In genomic region chr4:144356941-144357381, GRCh38 we compare ENCODE assay signal across 17 cellular contexts.
DNase-seq lines count a peak whose midpoint lies in the region; ATAC-seq and TF ChIP-seq lines count a peak whose summit lies in the region.
"Had no signal": no experiment of that assay in that cellular context is flagged by ENCODE, and none has a peak within 500 bp of the region (broad histone marks: within the 10 kb centered on the region; RNA-seq: fewer than 3 reads in every experiment).

No MANE protein-coding gene starts in this region.

- H3F3A ChIP-seq in SK-N-SH (replicated peaks; ENCODE audit: insufficient read depth), result peaks cover 11% of the 10 kb centered on the region

- no peaks in the 10 kb centered on the region for H3K79me1 ChIP-seq in mesendoderm (ENCODE audit: low read length)

- peak overlapping the region in 1 of 2 experiments; percentile 5; a peak in 1 of 4 replicates for H3K4me3 ChIP-seq in SK-N-SH (ENCODE audit: low read depth in 2 of 2, low read length in 1 of 2)
- no peak overlapping the region for H3K4me3 ChIP-seq in mesendoderm (ENCODE audit: low read length)
- H3K4me3 ChIP-seq: lower lobe of right lung, tibial artery had no signal

- H3K27ac ChIP-seq in SK-N-SH (ENCODE audit: low read depth in 2 of 2, low read length in 1 of 2) (peak overlapping the region in 1 of 2 experiments; percentile 63; a peak in 1 of 4 replicates), mesendoderm (ENCODE audit: low read depth, low read length) (peak overlapping the region; percentile 46)
- H3K27ac ChIP-seq: 22Rv1, lower lobe of right lung, tibial artery had no signal

- H3K4me3 Mint-ChIP-seq in type B pancreatic cell, result peak overlapping the region; percentile 66
- H3K4me3 Mint-ChIP-seq: T-helper 1 cell treated with Interleukin-12 subunit alpha and Interleukin-12 subunit beta and Interleukin-4 antibody, amounts not matched to agents 30 μg/mL and 1 μg/mL, for 36 hours had no signal

- no peak overlapping the region for H4K5ac ChIP-seq in mesendoderm (ENCODE audit: low read length)

- H2BK15ac ChIP-seq in mesendoderm (replicated peaks; ENCODE audit: low read depth), result no peak overlapping the region

- H3K27me3 ChIP-seq in SK-N-SH (ENCODE audit: insufficient read depth), result no peaks in the 10 kb centered on the region
- H3K27me3 ChIP-seq in mesendoderm (ENCODE audit: insufficient read depth, low read length, poor library complexity), result no peaks in the 10 kb centered on the region

- POLR2A ChIA-PET in SK-N-SH (lab: Yijun Ruan, JAX), result no interaction called here

- no peak overlapping the region for H3K23ac ChIP-seq in mesendoderm (ENCODE audit: low read length)

- 12% methylated on average over 9 of the region's 9 CpGs for WGBS in SK-N-SH (ENCODE audit: low lambda C conversion rate)
- no CpG with 5 or more reads among the region's 9 CpGs for WGBS in mesendoderm (ENCODE audit: extremely low coverage, insufficient coverage, low lambda C conversion rate)

- H3K9ac ChIP-seq in SK-N-SH (no peak overlapping the region), mesendoderm (ENCODE audit: low read length) (no peak overlapping the region)

- no peak for TF ChIP-seq EP300 in SK-N-SH (IDR thresholded peaks at IDR 0.05; ENCODE audit: borderline replicate concordance in 1 of 2, low read depth in 1 of 2, low read length in 1 of 2)

- no peaks in the 10 kb centered on the region for H3K79me2 ChIP-seq in SK-N-SH (ENCODE audit: insufficient read depth)
- no peaks in the 10 kb centered on the region for H3K79me2 ChIP-seq in mesendoderm (ENCODE audit: control insufficient read depth, insufficient read depth, low read length)

- no peak overlapping the region for H2AFZ ChIP-seq in SK-N-SH (ENCODE audit: low read depth)

- H3K27me3 Mint-ChIP-seq in type B pancreatic cell, result peaks cover 33% of the 10 kb centered on the region

- no peak overlapping the region for H2AK5ac ChIP-seq in mesendoderm (ENCODE audit: low read length)

- TF ChIP-seq CTCF in SK-N-SH (IDR thresholded peaks at IDR 0.05) (no peak), type B pancreatic cell (conservative IDR thresholded peaks at IDR 0.05) (no peak)

- H3K9me2 ChIP-seq in SK-N-SH, result no peaks in the 10 kb centered on the region

- DNase-seq in SK-N-SH (no peak), ecto neural progenitor cell (ENCODE audit: low spot score) (peak; percentile 47), mesendoderm (peak; percentile 96), type B pancreatic cell (ENCODE audit: extremely low spot score, unreplicated experiment) (no peak), NCI-H1092 treated with DMSO at 0.1 percent for 48 hours (lab: John Stamatoyannopoulos, UW) (no peak), SIG-M5 (lab: John Stamatoyannopoulos, UW) (no peak)
- DNase-seq: DMS79; effector CD8-positive, alpha-beta T cell; lower lobe of right lung; NCI-H2081 treated with DMSO at 0.1 percent for 48 hours; NCI-H774; tibial artery had no signal

- no peaks in the 10 kb centered on the region for H3K9me3 Mint-ChIP-seq in type B pancreatic cell
- H3K9me3 Mint-ChIP-seq: T-helper 1 cell treated with Interleukin-12 subunit alpha and Interleukin-12 subunit beta and Interleukin-4 antibody, amounts not matched to agents 30 μg/mL and 1 μg/mL, for 36 hours had no signal

- H3K36me3 ChIP-seq in SK-N-SH (replicated peaks in 1 of 2; ENCODE audit: control insufficient read depth in 1 of 2, insufficient read depth in 2 of 2, low read length in 1 of 2) (no peaks in the 10 kb centered on the region), mesendoderm (ENCODE audit: control insufficient read depth, insufficient read depth, low read length) (no peaks in the 10 kb centered on the region)
- H3K36me3 ChIP-seq: lower lobe of right lung, tibial artery had no signal

- no peak overlapping the region for H2BK5ac ChIP-seq in mesendoderm (ENCODE audit: low read length)

- H3K9me3 ChIP-seq in SK-N-SH, result no peaks in the 10 kb centered on the region
- H3K9me3 ChIP-seq: lower lobe of right lung, tibial artery had no signal

- no peak; the same call in 2 of the 3 replicates for ATAC-seq in SK-N-SH treated with all-trans-retinoic acid at 6 μM for 48 hours
- no peak for ATAC-seq in HG03378 (IDR thresholded peaks at IDR 0.05; ENCODE audit: unreplicated experiment)
- ATAC-seq: activated CD4-positive, CD25-positive, alpha-beta regulatory T cell treated with anti-CD3 and anti-CD28 coated beads, Interleukin-2, amount 50 U/mL, for 24 hours had no signal

- H3K27ac Mint-ChIP-seq in type B pancreatic cell, result peak overlapping the region; percentile 28
- H3K27ac Mint-ChIP-seq: T-helper 1 cell treated with Interleukin-12 subunit alpha and Interleukin-12 subunit beta and Interleukin-4 antibody, amounts not matched to agents 30 μg/mL and 1 μg/mL, for 36 hours had no signal

- H3K18ac ChIP-seq in mesendoderm (ENCODE audit: low read length), result peak overlapping the region; percentile 51

- CTCF ChIA-PET in SK-N-SH (lab: Yijun Ruan, JAX), result interaction anchor here (0.6 to 0.9 kb wide), 2 partner anchors 10 to 14 kb away, joined by 3 to 4 read pairs; no protein-coding TSS in a partner anchor

- H3K4me2 ChIP-seq in SK-N-SH (peak overlapping the region; percentile 5; the same call in 1 of the 2 replicates), mesendoderm (ENCODE audit: low read length) (no peak overlapping the region)

- H4K20me1 ChIP-seq in SK-N-SH (ENCODE audit: insufficient read depth), result no peaks in the 10 kb centered on the region

- H3K56ac ChIP-seq in mesendoderm (ENCODE audit: low read length), result no peak overlapping the region

- H3K4ac ChIP-seq in mesendoderm (ENCODE audit: low read depth, low read length), result no peak overlapping the region

- no peak overlapping the region for H4K8ac ChIP-seq in mesendoderm (ENCODE audit: low read depth, low read length)

- H2BK120ac ChIP-seq in mesendoderm (ENCODE audit: low read depth, low read length), result no peak overlapping the region

- H3K4me1 ChIP-seq in SK-N-SH (ENCODE audit: control insufficient read depth in 1 of 2, insufficient read depth in 2 of 2, low read depth in 1 of 2, low read length in 1 of 2) (peaks cover 0 to 17% of the 10 kb centered on the region in 2 experiments; a peak in 1 of 4 replicates), mesendoderm (ENCODE audit: control insufficient read depth, low read depth, low read length) (peaks cover 14% of the 10 kb centered on the region)
- H3K4me1 ChIP-seq: tibial artery had no signal

- no peaks in the 10 kb centered on the region for H3K36me3 Mint-ChIP-seq in type B pancreatic cell

- no peak for TF ChIP-seq RAD21 in SK-N-SH (IDR thresholded peaks at IDR 0.05; ENCODE audit: low read length)

- H3K4me1 Mint-ChIP-seq in type B pancreatic cell (ENCODE audit: unreplicated experiment), result peaks cover 56% of the 10 kb centered on the region

TF ChIP-seq in SK-N-SH, 30 proteins besides CTCF, POLR2A, EP300 and RAD21:
- TF ChIP-seq SIN3A (IDR thresholded peaks at IDR 0.05; ENCODE audit: borderline replicate concordance, low read depth, low read length) (no peak), RCOR1 (IDR thresholded peaks at IDR 0.05; ENCODE audit: low read length) (no peak), RXRA (IDR thresholded peaks at IDR 0.05; ENCODE audit: borderline replicate concordance, low read depth) (no peak)

TF ChIP-seq in SK-N-SH treated with all-trans-retinoic acid at 6 μM for 48 hours, 23 proteins besides CTCF, POLR2A, EP300 and RAD21:
- TF ChIP-seq ZFP30 (CRISPR knock-in tag; IDR thresholded peaks at IDR 0.05) (no peak), RARB (CRISPR knock-in tag; IDR thresholded peaks at IDR 0.05) (no peak), ZNF565 (CRISPR knock-in tag; conservative IDR thresholded peaks at IDR 0.05; ENCODE audit: low read depth) (no peak)
- TF ChIP-seq, protein P1, sequence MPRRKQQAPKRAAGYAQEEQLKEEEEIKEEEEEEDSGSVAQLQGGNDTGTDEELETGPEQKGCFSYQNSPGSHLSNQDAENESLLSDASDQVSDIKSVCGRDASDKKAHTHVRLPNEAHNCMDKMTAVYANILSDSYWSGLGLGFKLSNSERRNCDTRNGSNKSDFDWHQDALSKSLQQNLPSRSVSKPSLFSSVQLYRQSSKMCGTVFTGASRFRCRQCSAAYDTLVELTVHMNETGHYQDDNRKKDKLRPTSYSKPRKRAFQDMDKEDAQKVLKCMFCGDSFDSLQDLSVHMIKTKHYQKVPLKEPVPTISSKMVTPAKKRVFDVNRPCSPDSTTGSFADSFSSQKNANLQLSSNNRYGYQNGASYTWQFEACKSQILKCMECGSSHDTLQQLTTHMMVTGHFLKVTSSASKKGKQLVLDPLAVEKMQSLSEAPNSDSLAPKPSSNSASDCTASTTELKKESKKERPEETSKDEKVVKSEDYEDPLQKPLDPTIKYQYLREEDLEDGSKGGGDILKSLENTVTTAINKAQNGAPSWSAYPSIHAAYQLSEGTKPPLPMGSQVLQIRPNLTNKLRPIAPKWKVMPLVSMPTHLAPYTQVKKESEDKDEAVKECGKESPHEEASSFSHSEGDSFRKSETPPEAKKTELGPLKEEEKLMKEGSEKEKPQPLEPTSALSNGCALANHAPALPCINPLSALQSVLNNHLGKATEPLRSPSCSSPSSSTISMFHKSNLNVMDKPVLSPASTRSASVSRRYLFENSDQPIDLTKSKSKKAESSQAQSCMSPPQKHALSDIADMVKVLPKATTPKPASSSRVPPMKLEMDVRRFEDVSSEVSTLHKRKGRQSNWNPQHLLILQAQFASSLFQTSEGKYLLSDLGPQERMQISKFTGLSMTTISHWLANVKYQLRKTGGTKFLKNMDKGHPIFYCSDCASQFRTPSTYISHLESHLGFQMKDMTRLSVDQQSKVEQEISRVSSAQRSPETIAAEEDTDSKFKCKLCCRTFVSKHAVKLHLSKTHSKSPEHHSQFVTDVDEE (CRISPR knock-in tag; IDR thresholded peaks at IDR 0.05), result no peak

Comparison
In these comparisons a context has a peak if more than half of its experiments do, and no peak if none do; other contexts are left out.
1. DNase-seq: peak in ecto neural progenitor cell (single experiment) and mesendoderm (single experiment); none in SK-N-SH (single experiment), type B pancreatic cell (single experiment), NCI-H1092 treated with DMSO at 0.1 percent for 48 hours (single experiment) and SIG-M5 (single experiment).